ENCODE assay signal across 9 cellular contexts in genomic region chr3:187403768-187404270, GRCh38. TPM values are rescaled to one million over a fixed set of nuclear protein-coding genes. Genes with fewer than 3 reads are reported as not detected.
DNase-seq lines count a peak whose midpoint lies in the region; TF ChIP-seq lines count a peak whose summit lies in the region.
"Had no signal": no experiment of that assay in that cellular context is flagged by ENCODE, and none has a peak within 500 bp of the region (broad histone marks: within the 10 kb centered on the region; RNA-seq: fewer than 3 reads in every experiment).

No MANE protein-coding gene starts in this region.

- H3K4me1 ChIP-seq in smooth muscle cell (ENCODE audit: low read depth), result no peaks in the 10 kb centered on the region

- TF ChIP-seq CTCF in HFF-Myc (IDR thresholded peaks at IDR 0.05; ENCODE audit: low read depth, low read length, missing control alignments) (no peak), smooth muscle cell (IDR thresholded peaks at IDR 0.05; ENCODE audit: borderline replicate concordance, insufficient read depth, poor library complexity, severe bottlenecking) (no peak)

- intact Hi-C loops in posterior cingulate gyrus (cut with DNase I), result no loop called here

- no peaks in the 10 kb centered on the region for H3K27me3 ChIP-seq in smooth muscle cell (ENCODE audit: low read depth)

- no peak overlapping the region for H2AFZ ChIP-seq in smooth muscle cell (ENCODE audit: low read depth)

- H4K20me1 ChIP-seq in smooth muscle cell (ENCODE audit: low read depth), result no peaks in the 10 kb centered on the region

- no peak overlapping the region for H3K9ac ChIP-seq in smooth muscle cell (ENCODE audit: low read depth)

- H3F3A ChIP-seq in smooth muscle cell (ENCODE audit: low read depth), result no peaks in the 10 kb centered on the region

- H3K27ac ChIP-seq in smooth muscle cell (ENCODE audit: low read depth), result peak overlapping the region; percentile 21

- H3K36me3 ChIP-seq in smooth muscle cell (ENCODE audit: low read depth), result no peaks in the 10 kb centered on the region

- WGBS in smooth muscle cell (ENCODE audit: low lambda C conversion rate), result 5% methylated on average over 4 of the region's 4 CpGs

- H3K79me2 ChIP-seq in smooth muscle cell (ENCODE audit: low read depth), result no peaks in the 10 kb centered on the region

- H3K4me2 ChIP-seq in smooth muscle cell, result peak overlapping the region; percentile 36

- no peaks in the 10 kb centered on the region for H3K9me3 ChIP-seq in smooth muscle cell (replicated peaks; ENCODE audit: low read depth)

- H3K4me3 ChIP-seq in HFF-Myc (replicated peaks; ENCODE audit: low read depth, low read length) (no peak overlapping the region), smooth muscle cell (no peak overlapping the region)

- DNase-seq in HFF-Myc (ENCODE audit: extremely low read depth, low read depth) (peak; percentile 97), amniotic epithelial cell (ENCODE audit: low read depth) (peak; percentile 100), hepatic stellate cell (ENCODE audit: low spot score) (peak; percentile 42), smooth muscle cell (lab: John Stamatoyannopoulos, UW; ENCODE audit: unreplicated experiment) (no peak), OCI-M2 (lab: John Stamatoyannopoulos, UW; ENCODE audit: unreplicated experiment) (no peak), posterior cingulate gyrus (no peak), NCI-H2196 (lab: John Stamatoyannopoulos, UW; ENCODE audit: unreplicated experiment) (no peak)
- no peak for DNase-seq in stimulated activated CD4-positive, alpha-beta T cell treated with anti-CD3 and anti-CD28 coated beads, Interleukin-15, amount 100 ng/mL, for 24 hours
- DNase-seq: NCI-H2107 had no signal

RNA-seq across cellular contexts. Expression of gene RTP4, which starts 35.6 kb away (rescaled TPM):
- not detected in 2 replicates for total RNA-seq in smooth muscle cell
- polyA plus RNA-seq in smooth muscle cell, result 0.53 TPM in 1 of 2 replicates, not detected in the other

Comparison
In these comparisons a context has a peak if more than half of its experiments do, and no peak if none do; other contexts are left out.
1. DNase-seq: peak in HFF-Myc (single experiment), amniotic epithelial cell (single experiment) and hepatic stellate cell (single experiment); none in smooth muscle cell (single experiment), stimulated activated CD4-positive, alpha-beta T cell treated with anti-CD3 and anti-CD28 coated beads, Interleukin-15, amount 100 ng/mL, for 24 hours (single experiment), OCI-M2 (single experiment), posterior cingulate gyrus (0 of 10) and NCI-H2196 (single experiment).